Comparison of ENCODE assay signal across 9 cellular contexts in genomic region chr11:43974830-43975229, GRCh38. TPM values are rescaled to one million over a fixed set of nuclear protein-coding genes. Genes with fewer than 3 reads are reported as not detected.
"Had no signal": no experiment of that assay in that cellular context is flagged by ENCODE, and none has a peak within 500 bp of the region (broad histone marks: within the 10 kb centered on the region; RNA-seq: fewer than 3 reads in every experiment).

No MANE protein-coding gene starts in this region.

- H3K27ac ChIP-seq: HL-60, KMS-11 had no signal

- H3K4me3 Mint-ChIP-seq: IgD-negative memory B cell had no signal

- H3K9ac ChIP-seq: KMS-11 had no signal

- FAIRE-seq: HepG2, HTR-8/SVneo had no signal

- ATAC-seq: HepG2 had no signal

- H3K4me2 ChIP-seq: KMS-11 had no signal

- H3K27ac Mint-ChIP-seq: IgD-negative memory B cell had no signal

- DNase-seq: IMR-90, KBM-7, KG1 had no signal

- H3K36me3 Mint-ChIP-seq: IgD-negative memory B cell had no signal

RNA-seq across cellular contexts. Expression of gene C11orf96, which starts 32.4 kb away (rescaled TPM):
- total RNA-seq: HepG2, HT-29 had no signal
- polyA plus RNA-seq: IgD-negative memory B cell had no signal
